In genomic region chr2:3503483-3503882, GRCh38 we compare ENCODE assay signal across 24 cellular contexts.
"Had no signal": no experiment of that assay in that cellular context is flagged by ENCODE, and none has a peak within 500 bp of the region (broad histone marks: within the 10 kb centered on the region; RNA-seq: fewer than 3 reads in every experiment).

No MANE protein-coding gene starts in this region.

- H3K9me3 Mint-ChIP-seq: activated T-helper 17 cell treated with anti-CD3 and anti-CD28 coated beads, Interleukin-2, amount 50 U/mL, for 72 hours; central memory CD8-positive, alpha-beta T cell; stimulated activated memory B cell treated with anti-CD40 and anti-IgM and Interleukin-4, amounts not matched to agents 10 μg/mL and 1 μg/mL and 100 μg/mL, for 72 hours had no signal

- H3K27me3 ChIP-seq: adrenal gland, ascending aorta, esophagus muscularis mucosa, neutrophil, pancreas, stomach, transverse colon had no signal

- H3K27me3 Mint-ChIP-seq: activated naive CD8-positive, alpha-beta T cell; activated T-cell treated with anti-CD3 and anti-CD28 coated beads, Interleukin-2, amount 50 U/mL, for 24 hours; activated T-helper 17 cell treated with anti-CD3 and anti-CD28 coated beads, Interleukin-2, amount 50 U/mL, for 72 hours; central memory CD8-positive, alpha-beta T cell; naive B cell; stimulated activated memory B cell treated with anti-CD40 and anti-IgM and Interleukin-4, amounts not matched to agents 10 μg/mL and 1 μg/mL and 100 μg/mL, for 72 hours had no signal

- ATAC-seq: activated T-helper 17 cell treated with anti-CD3 and anti-CD28 coated beads, Interleukin-2, amount 50 U/mL, for 72 hours; lower lobe of right lung; pancreas; sciatic nerve; stimulated activated memory B cell treated with anti-CD40 and anti-IgM and Interleukin-4, amounts not matched to agents 10 μg/mL and 1 μg/mL and 100 μg/mL, for 72 hours had no signal

- DNase-seq: activated CD8-positive, alpha-beta memory T cell treated with anti-CD3 and anti-CD28 coated beads for 24 hours; activated CD8-positive, alpha-beta memory T cell treated with anti-CD3 and anti-CD28 coated beads, Interleukin-2, amount 50 U/mL, for 4 hours; activated T-cell treated with anti-CD3 and anti-CD28 coated beads, Interleukin-2, amount 50 U/mL, for 24 hours; hypothalamus; lower lobe of right lung; mesendoderm; naive B cell; pancreas; small intestine; stimulated activated CD4-positive, alpha-beta T cell treated with anti-CD3 and anti-CD28 coated beads, Interleukin-2, amount 100 ng/mL, for 24 hours; stomach; transverse colon; WERI-Rb-1 had no signal

- H3K4me3 Mint-ChIP-seq: activated naive CD8-positive, alpha-beta T cell; activated T-cell treated with anti-CD3 and anti-CD28 coated beads, Interleukin-2, amount 50 U/mL, for 24 hours; activated T-helper 17 cell treated with anti-CD3 and anti-CD28 coated beads, Interleukin-2, amount 50 U/mL, for 72 hours; central memory CD8-positive, alpha-beta T cell; naive B cell; stimulated activated memory B cell treated with anti-CD40 and anti-IgM and Interleukin-4, amounts not matched to agents 10 μg/mL and 1 μg/mL and 100 μg/mL, for 72 hours had no signal

- H3K9me3 ChIP-seq: adrenal gland, ascending aorta, esophagus muscularis mucosa, lower lobe of right lung, neutrophil, pancreas, stomach, transverse colon had no signal

- H3K27ac Mint-ChIP-seq: activated naive CD8-positive, alpha-beta T cell; activated T-cell treated with anti-CD3 and anti-CD28 coated beads, Interleukin-2, amount 50 U/mL, for 24 hours; activated T-helper 17 cell treated with anti-CD3 and anti-CD28 coated beads, Interleukin-2, amount 50 U/mL, for 72 hours; stimulated activated memory B cell treated with anti-CD40 and anti-IgM and Interleukin-4, amounts not matched to agents 10 μg/mL and 1 μg/mL and 100 μg/mL, for 72 hours had no signal

- H3K4me1 ChIP-seq: ascending aorta, esophagus muscularis mucosa, lower lobe of right lung had no signal

- H3K27ac ChIP-seq: adrenal gland, ascending aorta, esophagus muscularis mucosa, lower lobe of right lung, neutrophil, pancreas, stomach, transverse colon, WERI-Rb-1 had no signal

- H3K4me1 Mint-ChIP-seq: central memory CD8-positive, alpha-beta T cell had no signal

- FAIRE-seq: colon, frontal cortex, pancreas, small intestine had no signal

- H3K4me3 ChIP-seq: adrenal gland, ascending aorta, esophagus muscularis mucosa, lower lobe of right lung, pancreas, stomach, transverse colon had no signal
